Comparison of ENCODE assay signal across 11 cellular contexts in genomic region chr10:61757525-61758397, GRCh38.
DNase-seq lines count a peak whose midpoint lies in the region; ATAC-seq and TF ChIP-seq lines count a peak whose summit lies in the region.
"Had no signal": no experiment of that assay in that cellular context is flagged by ENCODE, and none has a peak within 500 bp of the region (broad histone marks: within the 10 kb centered on the region; RNA-seq: fewer than 3 reads in every experiment).

No MANE protein-coding gene starts in this region.

- DNase-seq in HT-29 (ENCODE audit: low spot score) = peak; percentile 75
- DNase-seq in astrocyte of the spinal cord (ENCODE audit: low read depth, low spot score) = peak; percentile 67
- peak; percentile 60 for DNase-seq in islet precursor cell
- no peak for DNase-seq in stimulated activated CD4-positive, alpha-beta T cell treated with anti-CD3 and anti-CD28 coated beads, Interleukin-4, amount 100 ng/mL, for 4 hours
- DNase-seq in NCI-H510A treated with DMSO at 0.1 percent for 48 hours (lab: John Stamatoyannopoulos, UW) = no peak
- DNase-seq in thyroid gland = no peak
- DNase-seq: activated CD8-positive, alpha-beta memory T cell treated with anti-CD3 and anti-CD28 coated beads, Interleukin-2, amount 50 U/mL, for 4 hours; caudate nucleus; naive thymus-derived CD8-positive, alpha-beta T cell; SW 1271 had no signal

- H3K36me3 ChIP-seq in thyroid gland = no peaks in the 10 kb centered on the region

- H3K27ac ChIP-seq in thyroid gland = no peak overlapping the region

- no peak for ATAC-seq in GM19455 (IDR thresholded peaks at IDR 0.05; ENCODE audit: unreplicated experiment)
- ATAC-seq: naive thymus-derived CD8-positive, alpha-beta T cell had no signal

- 83 to 88% methylated on average over 2 of the region's 2 CpGs for WGBS in thyroid gland, 2 donors

- H3K27me3 ChIP-seq in thyroid gland = no peaks in the 10 kb centered on the region

- intact Hi-C loops in thyroid gland (cut with DNase I) = no loop called here

- no peak overlapping the region for H3K4me3 ChIP-seq in astrocyte of the spinal cord (ENCODE audit: low read depth, low read length)
- H3K4me3 ChIP-seq in thyroid gland (replicated peaks in 1 of 3) = no peak overlapping the region

- H3K4me1 ChIP-seq in thyroid gland = no peaks in the 10 kb centered on the region

- in situ Hi-C loops in astrocyte of the spinal cord (cut with HindIII; ENCODE audit: low sequenced_read_pairs) = no loop called here

- no peak for TF ChIP-seq POLR2A in thyroid gland (IDR thresholded peaks at IDR 0.05)

- TF ChIP-seq CTCF in astrocyte of the spinal cord (IDR thresholded peaks at IDR 0.05; ENCODE audit: low read depth, low read length) = no peak
- TF ChIP-seq CTCF in thyroid gland (IDR thresholded peaks at IDR 0.05) = no peak

- no peaks in the 10 kb centered on the region for H3K9me3 ChIP-seq in thyroid gland

Comparison
In these comparisons a context has a peak if more than half of its experiments do, and no peak if none do; other contexts are left out.
1. DNase-seq: peak in HT-29 (single experiment), astrocyte of the spinal cord (single experiment) and islet precursor cell (single experiment); none in stimulated activated CD4-positive, alpha-beta T cell treated with anti-CD3 and anti-CD28 coated beads, Interleukin-4, amount 100 ng/mL, for 4 hours (0 of 2), NCI-H510A treated with DMSO at 0.1 percent for 48 hours (single experiment) and thyroid gland (0 of 2).